ENCODE assay signal across 1 cellular context in genomic region chr6:43355862-43356590, GRCh38.
TF ChIP-seq lines count a peak whose summit lies in the region.

No MANE protein-coding gene starts in this region.

TF ChIP-seq in HCT116, 20 proteins besides CTCF, POLR2A, EP300 and RAD21 (continued from another document):
- TF ChIP-seq ZNF274 (IDR thresholded peaks at IDR 0.05; ENCODE audit: low read depth, low read length) (no peak), SIN3A (IDR thresholded peaks at IDR 0.05; ENCODE audit: low read depth) (no peak), REST (IDR thresholded peaks at IDR 0.05; ENCODE audit: low read depth) (no peak), FOSL1 (IDR thresholded peaks at IDR 0.05; ENCODE audit: low read depth) (no peak), JUND (IDR thresholded peaks at IDR 0.05) (no peak), TCF7L2 (IDR thresholded peaks at IDR 0.05; ENCODE audit: borderline replicate concordance, extremely low read depth, insufficient read depth, insufficient read length) (no peak)
